ENCODE assay signal across 13 cellular contexts in the genomic region with DNA sequence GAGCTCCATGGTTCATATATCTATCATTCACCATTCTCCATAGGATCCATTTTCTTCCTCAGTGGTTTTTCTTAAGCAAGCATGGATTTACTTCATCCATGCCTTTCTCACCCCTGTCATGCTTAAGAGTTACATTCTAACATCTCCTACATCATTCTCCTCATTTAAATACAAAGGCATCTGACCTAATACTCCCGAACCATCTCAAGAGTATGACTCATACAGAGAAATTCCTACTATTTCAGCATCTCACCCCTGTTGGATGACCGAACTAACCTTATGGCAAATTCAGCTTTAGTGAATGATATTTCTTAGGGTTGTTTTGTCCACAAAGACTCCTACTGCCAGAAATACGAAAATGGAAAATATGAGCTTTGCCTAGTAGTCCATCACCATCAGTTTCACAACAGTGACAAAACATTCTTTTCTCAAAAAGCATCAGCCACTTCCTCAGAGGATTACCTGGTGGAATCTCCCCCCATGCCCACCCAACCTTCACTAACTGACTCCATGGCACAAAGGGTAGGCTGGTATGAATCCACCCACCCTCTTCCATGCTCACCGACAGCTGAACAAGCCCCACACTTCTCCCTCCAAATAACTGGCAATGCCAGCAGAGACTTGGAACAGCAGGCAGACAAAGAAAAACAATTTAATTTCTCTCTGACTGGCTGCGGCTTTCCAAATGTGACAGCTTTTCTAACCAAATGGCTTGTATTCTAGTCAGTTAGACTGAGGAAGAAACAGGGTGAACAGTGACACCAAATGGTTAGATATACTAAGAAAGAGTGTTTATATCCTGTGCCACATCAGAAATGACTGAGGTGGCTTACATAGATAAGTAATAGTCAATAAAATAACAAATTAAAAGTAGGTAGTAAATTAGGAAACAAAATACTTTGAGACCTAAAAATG.
DNase-seq lines count a peak whose midpoint lies in the region; ATAC-seq and TF ChIP-seq lines count a peak whose summit lies in the region.
"Had no signal": no experiment of that assay in that cellular context is flagged by ENCODE, and none has a peak within 500 bp of the region (broad histone marks: within the 10 kb centered on the region; RNA-seq: fewer than 3 reads in every experiment).

No MANE protein-coding gene starts in this region.

- no peak for TF ChIP-seq POLR2A in body of pancreas (IDR thresholded peaks at IDR 0.05)

- ATAC-seq in body of pancreas: peak; percentile 21
- peak; percentile 66 for ATAC-seq in lung (ENCODE audit: insufficient read depth, low FRiP score)
- no peak for ATAC-seq in HG03571 (IDR thresholded peaks at IDR 0.05; ENCODE audit: unreplicated experiment)
- ATAC-seq in stimulated activated memory B cell treated with anti-CD40 and anti-IgM and Interleukin-4, amounts not matched to agents 10 μg/mL and 1 μg/mL and 100 μg/mL, for 72 hours: no peak
- ATAC-seq: activated CD4-positive, CD25-positive, alpha-beta regulatory T cell treated with anti-CD3 and anti-CD28 coated beads, Interleukin-2, amount 50 U/mL, for 24 hours had no signal

- H3K9me3 Mint-ChIP-seq in stimulated activated memory B cell treated with anti-CD40 and anti-IgM and Interleukin-4, amounts not matched to agents 10 μg/mL and 1 μg/mL and 100 μg/mL, for 72 hours: no peaks in the 10 kb centered on the region
- H3K9me3 Mint-ChIP-seq: CD4-positive, alpha-beta T cell had no signal

- H3K27me3 Mint-ChIP-seq in stimulated activated memory B cell treated with anti-CD40 and anti-IgM and Interleukin-4, amounts not matched to agents 10 μg/mL and 1 μg/mL and 100 μg/mL, for 72 hours: no peaks in the 10 kb centered on the region
- H3K27me3 Mint-ChIP-seq: CD4-positive, alpha-beta T cell had no signal

- H3K27me3 ChIP-seq in AG04450 (ENCODE audit: control insufficient read depth, insufficient read depth, low read length) (no peaks in the 10 kb centered on the region), body of pancreas (no peaks in the 10 kb centered on the region), lung (ENCODE audit: control insufficient read depth, insufficient read depth) (no peaks in the 10 kb centered on the region)

- H3K4me3 Mint-ChIP-seq in stimulated activated memory B cell treated with anti-CD40 and anti-IgM and Interleukin-4, amounts not matched to agents 10 μg/mL and 1 μg/mL and 100 μg/mL, for 72 hours: no peak overlapping the region
- H3K4me3 Mint-ChIP-seq: activated naive CD8-positive, alpha-beta T cell; CD4-positive, alpha-beta T cell had no signal

- POLR2A ChIA-PET in AG04450 (lab: Yijun Ruan, JAX): no interaction called here

- peak; percentile 29 for DNase-seq in AG04450 (ENCODE audit: low read depth, low spot score)
- peak; percentile 2 for DNase-seq in HPDE6-E6E7 (ENCODE audit: extremely low spot score)
- no peak for DNase-seq in body of pancreas
- DNase-seq in lung (ENCODE audit: low spot score): no peak
- DNase-seq in mucosa of gallbladder (ENCODE audit: low spot score): no peak
- DNase-seq in retina: no peak
- DNase-seq: CD4-positive, alpha-beta T cell; erythroblast; stimulated activated CD8-positive, alpha-beta memory T cell treated with anti-CD3 and anti-CD28 coated beads, Interleukin-4, amount 100 ng/mL, for 48 hours had no signal

- H3K27ac Mint-ChIP-seq in stimulated activated memory B cell treated with anti-CD40 and anti-IgM and Interleukin-4, amounts not matched to agents 10 μg/mL and 1 μg/mL and 100 μg/mL, for 72 hours: no peak overlapping the region
- H3K27ac Mint-ChIP-seq: activated naive CD8-positive, alpha-beta T cell; CD4-positive, alpha-beta T cell had no signal

- H3K9me3 ChIP-seq in AG04450 (ENCODE audit: control insufficient read depth, insufficient read depth, low read length): peaks cover 6% of the 10 kb centered on the region; the same call in 1 of the 2 replicates
- H3K9me3 ChIP-seq in body of pancreas: no peaks in the 10 kb centered on the region
- H3K9me3 ChIP-seq in lung (ENCODE audit: control insufficient read depth in 2 of 2, insufficient read depth in 1 of 2, low read length in 1 of 2): no peaks in the 10 kb centered on the region

- H3K27ac ChIP-seq in AG04450 (ENCODE audit: low read depth, low read length): peak overlapping the region; percentile 34
- H3K27ac ChIP-seq in body of pancreas: no peak overlapping the region
- peak overlapping the region in 1 of 2 donors; percentile 58 for H3K27ac ChIP-seq in lung (ENCODE audit: low read depth in 1 of 2, low read length in 1 of 2)

- 56 to 67% methylated on average over 5 of the region's 5 CpGs for WGBS in body of pancreas, 2 donors
- 66 to 84% methylated on average over 5 of the region's 5 CpGs for WGBS in lung, 2 donors

- CTCF ChIA-PET in AG04450 (lab: Charles Lee): no interaction called here

- H3K4me3 ChIP-seq in AG04450 (ENCODE audit: low read depth, low read length) (no peak overlapping the region), body of pancreas (no peak overlapping the region), lung (no peak overlapping the region)

- intact Hi-C loops in body of pancreas (cut with DNase I): no loop called here

- H3K4me1 ChIP-seq in body of pancreas (no peaks in the 10 kb centered on the region), lung (ENCODE audit: control insufficient read depth in 2 of 2, insufficient read depth in 2 of 2, low read length in 2 of 2) (no peaks in the 10 kb centered on the region)

- TF ChIP-seq CTCF in AG04450 (IDR thresholded peaks at IDR 0.05; ENCODE audit: low read depth, low read length) (no peak), body of pancreas (IDR thresholded peaks at IDR 0.05) (no peak), lung (IDR thresholded peaks at IDR 0.05; ENCODE audit: control extremely low read depth, extremely low read depth) (no peak)

- H3K36me3 Mint-ChIP-seq in stimulated activated memory B cell treated with anti-CD40 and anti-IgM and Interleukin-4, amounts not matched to agents 10 μg/mL and 1 μg/mL and 100 μg/mL, for 72 hours: no peaks in the 10 kb centered on the region
- H3K36me3 Mint-ChIP-seq: activated naive CD8-positive, alpha-beta T cell had no signal

- no peaks in the 10 kb centered on the region for H3K4me1 Mint-ChIP-seq in stimulated activated memory B cell treated with anti-CD40 and anti-IgM and Interleukin-4, amounts not matched to agents 10 μg/mL and 1 μg/mL and 100 μg/mL, for 72 hours

- H3K36me3 ChIP-seq in body of pancreas (replicated peaks in 1 of 2; ENCODE audit: insufficient read depth in 1 of 2, low read depth in 2 of 2): no peaks in the 10 kb centered on the region
- no peaks in the 10 kb centered on the region for H3K36me3 ChIP-seq in lung (ENCODE audit: control insufficient read depth in 2 of 2, insufficient read depth in 2 of 2, low read length in 2 of 2)

Comparison
In these comparisons a context has a peak if more than half of its experiments do, and no peak if none do; other contexts are left out.
1. DNase-seq: peak in AG04450 (single experiment) and HPDE6-E6E7 (single experiment); none in body of pancreas (0 of 4), lung (single experiment), mucosa of gallbladder (single experiment) and retina (single experiment).
2. ATAC-seq: peak in body of pancreas (single experiment) and lung (single experiment); none in HG03571 (single experiment) and stimulated activated memory B cell treated with anti-CD40 and anti-IgM and Interleukin-4, amounts not matched to agents 10 μg/mL and 1 μg/mL and 100 μg/mL, for 72 hours (single experiment).